In genomic region chr5:165304193-165304820, GRCh38 we compare ENCODE assay signal across 18 cellular contexts.
DNase-seq lines count a peak whose midpoint lies in the region; ATAC-seq, FAIRE-seq and TF ChIP-seq lines count a peak whose summit lies in the region.
"Had no signal": no experiment of that assay in that cellular context is flagged by ENCODE, and none has a peak within 500 bp of the region (broad histone marks: within the 10 kb centered on the region; RNA-seq: fewer than 3 reads in every experiment).

No MANE protein-coding gene starts in this region.

- H3K79me2 ChIP-seq in mammary epithelial cell (ENCODE audit: insufficient read depth, low read length) = no peaks in the 10 kb centered on the region

- no peak overlapping the region for H3K4me2 ChIP-seq in mammary epithelial cell (ENCODE audit: insufficient read depth, low read depth, low read length)
- H3K4me2 ChIP-seq: BLaER1 had no signal

- no peaks in the 10 kb centered on the region for H4K20me1 ChIP-seq in mammary epithelial cell (ENCODE audit: insufficient read depth, low read length)
- H4K20me1 ChIP-seq: BLaER1 had no signal

- in situ Hi-C loops in mammary epithelial cell (cut with MboI; ENCODE audit: low sequenced_read_pairs in 2 of 2) = no loop called here

- H3K4me3 ChIP-seq in mammary epithelial cell (replicated peaks in 1 of 3; ENCODE audit: insufficient read depth in 1 of 3, low read depth in 2 of 3, low read length in 3 of 3) (no peak overlapping the region), prostate gland (no peak overlapping the region)
- H3K4me3 ChIP-seq: BLaER1 had no signal

- POLR2A ChIA-PET in MCF 10A (lab: Yijun Ruan, JAX) = no interaction called here

- ATAC-seq in activated CD4-positive, CD25-positive, alpha-beta regulatory T cell treated with anti-CD3 and anti-CD28 coated beads, Interleukin-2, amount 50 U/mL, for 24 hours = no peak
- ATAC-seq: HCT116 had no signal

- TF ChIP-seq CTCF in mammary epithelial cell (conservative IDR thresholded peaks at IDR 0.05 in 1 of 2, IDR thresholded peaks at IDR 0.05 in 1 of 2; ENCODE audit: extremely low read depth in 1 of 2, insufficient read depth in 1 of 2, low read depth in 1 of 2, low read length in 2 of 2) = no peak
- TF ChIP-seq CTCF in MCF 10A (IDR thresholded peaks at IDR 0.05; ENCODE audit: unreplicated experiment) = no peak
- no peak for TF ChIP-seq CTCF in prostate gland (IDR thresholded peaks at IDR 0.05)

- BruUV-seq in mammary epithelial cell (replicated peaks; lab: Mats Ljungman, UMichigan) (no TSS peak), MCF 10A (replicated peaks; lab: Mats Ljungman, UMichigan) (no TSS peak)

- no peaks in the 10 kb centered on the region for H3K9me3 ChIP-seq in mammary epithelial cell (replicated peaks; ENCODE audit: insufficient read depth, low read length)
- H3K9me3 ChIP-seq in prostate gland = no peaks in the 10 kb centered on the region
- H3K9me3 ChIP-seq: Caco-2 had no signal

- H3K27me3 Mint-ChIP-seq in MCF 10A (ENCODE audit: insufficient read depth, unreplicated experiment) = no peaks in the 10 kb centered on the region
- H3K27me3 Mint-ChIP-seq: CD8-positive, alpha-beta memory T cell had no signal

- no peak overlapping the region for H3K27ac Mint-ChIP-seq in MCF 10A (ENCODE audit: low read depth, unreplicated experiment)
- H3K27ac Mint-ChIP-seq: CD8-positive, alpha-beta memory T cell had no signal

- no peaks in the 10 kb centered on the region for H3K27me3 ChIP-seq in mammary epithelial cell (ENCODE audit: insufficient read depth, low read length)
- no peaks in the 10 kb centered on the region for H3K27me3 ChIP-seq in prostate gland (replicated peaks; ENCODE audit: insufficient read depth)
- H3K27me3 ChIP-seq: BLaER1 had no signal

- TF ChIP-seq POLR2A in prostate gland (IDR thresholded peaks at IDR 0.05) = no peak

- intact Hi-C loops in mammary epithelial cell (cut with micrococcal nuclease) = no loop called here
- intact Hi-C loops in MCF 10A (cut with micrococcal nuclease) = no loop called here
- intact Hi-C loops in prostate gland (cut with DNase I) = no loop called here

- H3K4me3 Mint-ChIP-seq in MCF 10A (ENCODE audit: unreplicated experiment) = no peak overlapping the region
- H3K4me3 Mint-ChIP-seq: CD8-positive, alpha-beta memory T cell had no signal

- H3K27ac ChIP-seq in mammary epithelial cell (ENCODE audit: insufficient read depth, low read depth, low read length) (no peak overlapping the region), substantia nigra (ENCODE audit: low read depth, low read length, poor library complexity, severe bottlenecking) (no peak overlapping the region), prostate gland (no peak overlapping the region)
- H3K27ac ChIP-seq: BLaER1 had no signal

- no peaks in the 10 kb centered on the region for H3K36me3 Mint-ChIP-seq in MCF 10A (ENCODE audit: insufficient read depth, unreplicated experiment)
- H3K36me3 Mint-ChIP-seq: CD8-positive, alpha-beta memory T cell had no signal

- WGBS in mammary epithelial cell (ENCODE audit: low coverage, missing lambda C conversion rate) = 87% methylated on average over 5 of the region's 6 CpGs
- 76% methylated on average over 6 of the region's 6 CpGs for WGBS in prostate gland

- H3K4me1 ChIP-seq in mammary epithelial cell (ENCODE audit: insufficient read depth, low read length) (peaks cover 8% of the 10 kb centered on the region), prostate gland (replicated peaks) (no peaks in the 10 kb centered on the region)
- H3K4me1 ChIP-seq: BLaER1, Caco-2 had no signal

- FAIRE-seq in islet of Langerhans (lab: Jason Lieb, UNC) = peak; percentile 38
- FAIRE-seq: GM19239, H54, HTR-8/SVneo had no signal

- CTCF ChIA-PET in mammary epithelial cell (lab: Charles Lee; ENCODE audit: low non-redundant PET) = no interaction called here
- CTCF ChIA-PET in MCF 10A (lab: Yijun Ruan, JAX) = no interaction called here

- peak overlapping the region; percentile 49 for H2AFZ ChIP-seq in mammary epithelial cell (ENCODE audit: low read depth, low read length)

- no peaks in the 10 kb centered on the region for H3K9me3 Mint-ChIP-seq in MCF 10A (ENCODE audit: unreplicated experiment)

- dilution Hi-C loops in mammary epithelial cell (cut with HindIII; ENCODE audit: low sequenced_read_pairs) = no loop called here

- DNase-seq in mammary epithelial cell (no peak), MCF 10A (ENCODE audit: unreplicated experiment) (no peak), SK-N-DZ (ENCODE audit: low spot score) (peak; percentile 5), substantia nigra (lab: John Stamatoyannopoulos, UW) (no peak), prostate gland (ENCODE audit: low spot score) (no peak)
- DNase-seq: 8988T; AML-193; Caco-2; CD8-positive, alpha-beta memory T cell; DMS53; GF-D8 had no signal

- H3K4me1 Mint-ChIP-seq in MCF 10A (ENCODE audit: insufficient read depth, unreplicated experiment) = peaks cover 2% of the 10 kb centered on the region
- H3K4me1 Mint-ChIP-seq: CD8-positive, alpha-beta memory T cell had no signal

- no peak overlapping the region for H3K9ac ChIP-seq in mammary epithelial cell (ENCODE audit: insufficient read depth, low read length)
- H3K9ac ChIP-seq: BLaER1 had no signal

- H3K36me3 ChIP-seq in mammary epithelial cell (ENCODE audit: insufficient read depth, low read length) = no peaks in the 10 kb centered on the region
- no peaks in the 10 kb centered on the region for H3K36me3 ChIP-seq in prostate gland
- H3K36me3 ChIP-seq: BLaER1 had no signal
